ENCODE assay signal across 29 cellular contexts in genomic region chr4:177163532-177163931, GRCh38.
A peak's percentile ranks its signal among the peaks of the same experiment; 100 is the strongest.
DNase-seq lines count a peak whose midpoint lies in the region; ATAC-seq, FAIRE-seq and TF ChIP-seq lines count a peak whose summit lies in the region.
"Had no signal": no experiment of that assay in that cellular context is flagged by ENCODE, and none has a peak within 500 bp of the region (broad histone marks: within the 10 kb centered on the region; RNA-seq: fewer than 3 reads in every experiment).

No MANE protein-coding gene starts in this region.

- no peak overlapping the region for H3K9ac ChIP-seq in SK-N-SH
- no peak overlapping the region for H3K9ac ChIP-seq in HepG2 (ENCODE audit: insufficient read depth, low read depth, low read length)

- H3K27me3 ChIP-seq in SK-N-SH (ENCODE audit: insufficient read depth) = no peaks in the 10 kb centered on the region
- no peaks in the 10 kb centered on the region for H3K27me3 ChIP-seq in HepG2 (ENCODE audit: control insufficient read depth in 1 of 2, insufficient read depth in 2 of 2, low read length in 2 of 2)
- H3K27me3 ChIP-seq: esophagus muscularis mucosa, hepatocyte, transverse colon had no signal

- no peak for TF ChIP-seq POLR2A in HepG2 (IDR thresholded peaks at IDR 0.05; ENCODE audit: insufficient read depth in 1 of 2, low read depth in 2 of 2, low read length in 2 of 2)

- ATAC-seq in SK-N-SH treated with all-trans-retinoic acid at 6 μM for 48 hours = no peak
- ATAC-seq in HepG2 = no peak
- no peak for ATAC-seq in GM18873 (IDR thresholded peaks at IDR 0.05; ENCODE audit: low FRiP score, unreplicated experiment)
- ATAC-seq: activated T-cell treated with anti-CD3 and anti-CD28 coated beads, Interleukin-2, amount 50 U/mL, for 4 hours; lower lobe of right lung; naive thymus-derived CD8-positive, alpha-beta T cell; stimulated activated memory B cell treated with anti-CD40 and anti-IgM and Interleukin-4, amounts not matched to agents 10 μg/mL and 1 μg/mL and 100 μg/mL, for 72 hours had no signal

- no peaks in the 10 kb centered on the region for H3K36me3 ChIP-seq in SK-N-SH (replicated peaks in 1 of 2; ENCODE audit: control insufficient read depth in 1 of 2, insufficient read depth in 2 of 2, low read length in 1 of 2)
- H3K36me3 ChIP-seq in HepG2 (replicated peaks in 1 of 2; ENCODE audit: control insufficient read depth in 1 of 2, insufficient read depth in 2 of 2, low read length in 2 of 2) = no peaks in the 10 kb centered on the region
- H3K36me3 ChIP-seq: esophagus muscularis mucosa, lower lobe of right lung, prostate gland, transverse colon had no signal

- WGBS in SK-N-SH (ENCODE audit: low lambda C conversion rate) = 65% methylated on average over 4 of the region's 4 CpGs
- 19% methylated on average over 3 of the region's 4 CpGs for WGBS in HepG2 (ENCODE audit: low lambda C conversion rate)

- H3F3A ChIP-seq in SK-N-SH (replicated peaks; ENCODE audit: insufficient read depth) = no peaks in the 10 kb centered on the region

- DNase-seq in SK-N-SH = no peak
- peak; percentile 30 for DNase-seq in NCI-H526 treated with DMSO at 0.1 percent for 48 hours (lab: John Stamatoyannopoulos, UW)
- peak; percentile 10 for DNase-seq in fibroblast of gingiva (ENCODE audit: low read depth)
- DNase-seq in H4 (ENCODE audit: low spot score) = no peak
- no peak for DNase-seq in activated CD8-positive, alpha-beta memory T cell treated with anti-CD3 and anti-CD28 coated beads, Interleukin-2, amount 50 U/mL, for 48 hours
- no peak for DNase-seq in HepG2 (ENCODE audit: low spot score)
- DNase-seq: activated CD4-positive, alpha-beta T cell treated with anti-CD3 and anti-CD28 coated beads, Interleukin-2, amount 50 U/mL, for 1 hour; activated CD4-positive, CD25-positive, alpha-beta regulatory T cell; activated gamma-delta T cell; activated naive CD8-positive, alpha-beta T cell treated with anti-CD3 and anti-CD28 coated beads for 36 hours; activated T-cell treated with anti-CD3 and anti-CD28 coated beads, Interleukin-2, amount 50 U/mL, for 4 hours; aorta; COR-L47; dermis blood vessel endothelial cell; lower lobe of right lung; naive thymus-derived CD8-positive, alpha-beta T cell; NCI-H146; NCI-H226; transverse colon had no signal

- POLR2A ChIA-PET in SK-N-SH (lab: Yijun Ruan, JAX) (no interaction called here), HepG2 (lab: Yijun Ruan, JAX) (no interaction called here)

- no peaks in the 10 kb centered on the region for H3K9me2 ChIP-seq in SK-N-SH

- no peak for FAIRE-seq in HepG2 (lab: Jason Lieb, UNC)
- FAIRE-seq: H54 had no signal

- H3K4me2 ChIP-seq in SK-N-SH (no peak overlapping the region), HepG2 (ENCODE audit: low read depth, low read length) (no peak overlapping the region)
- H3K4me2 ChIP-seq: hepatocyte had no signal

- H3K27ac ChIP-seq in SK-N-SH (ENCODE audit: low read depth in 2 of 2, low read length in 1 of 2) = no peak overlapping the region
- no peak overlapping the region for H3K27ac ChIP-seq in HepG2 (ENCODE audit: extremely low read length, insufficient read depth, low read length)
- H3K27ac ChIP-seq: 22Rv1, C4-2B, esophagus muscularis mucosa, hepatocyte, HL-60, lower lobe of right lung, prostate gland, transverse colon had no signal

- intact Hi-C loops in HepG2 (cut with micrococcal nuclease; ENCODE audit: unreplicated experiment) = no loop called here

- TF ChIP-seq EP300 in SK-N-SH (IDR thresholded peaks at IDR 0.05; ENCODE audit: borderline replicate concordance in 1 of 2, low read depth in 1 of 2, low read length in 1 of 2) (no peak), HepG2 (IDR thresholded peaks at IDR 0.05; ENCODE audit: low read depth in 2 of 2, low read length in 2 of 2) (no peak), HepG2 (CRISPR knock-in tag; IDR thresholded peaks at IDR 0.05; ENCODE audit: borderline replicate concordance) (no peak)

- H3K79me2 ChIP-seq in SK-N-SH (ENCODE audit: insufficient read depth) (no peaks in the 10 kb centered on the region), HepG2 (ENCODE audit: insufficient read depth, low read length) (no peaks in the 10 kb centered on the region)
- H3K79me2 ChIP-seq: hepatocyte had no signal

- H4K20me1 ChIP-seq in SK-N-SH (ENCODE audit: insufficient read depth) (no peaks in the 10 kb centered on the region), HepG2 (ENCODE audit: insufficient read depth, low read length) (no peaks in the 10 kb centered on the region)

- BruUV-seq in HepG2 (replicated peaks; lab: Mats Ljungman, UMichigan) = no TSS peak

- no peaks in the 10 kb centered on the region for H3K4me1 ChIP-seq in SK-N-SH (ENCODE audit: control insufficient read depth in 1 of 2, insufficient read depth in 2 of 2, low read depth in 1 of 2, low read length in 1 of 2)
- no peaks in the 10 kb centered on the region for H3K4me1 ChIP-seq in HepG2 (ENCODE audit: insufficient read depth, low read length)
- H3K4me1 ChIP-seq: esophagus muscularis mucosa, lower lobe of right lung, prostate gland, transverse colon had no signal

- TF ChIP-seq RAD21 in SK-N-SH (IDR thresholded peaks at IDR 0.05; ENCODE audit: low read length) (no peak), HepG2 (CRISPR knock-in tag; IDR thresholded peaks at IDR 0.05) (no peak)

- TF ChIP-seq CTCF in SK-N-SH (IDR thresholded peaks at IDR 0.05) = no peak
- no peak for TF ChIP-seq CTCF in HepG2 (CRISPR knock-in tag; IDR thresholded peaks at IDR 0.05)

- in situ Hi-C loops in HepG2 (cut with HindIII; ENCODE audit: extremely low pct_ligation_motif_present, low pct_unique_long_range_greater_than_20kb) = no loop called here

- H3K9me3 ChIP-seq in SK-N-SH = no peaks in the 10 kb centered on the region
- H3K9me3 ChIP-seq in HepG2 (ENCODE audit: low read length) = peaks cover 6% of the 10 kb centered on the region; the same call in 1 of the 2 replicates
- H3K9me3 ChIP-seq: esophagus muscularis mucosa, lower lobe of right lung, prostate gland had no signal

- no peak overlapping the region for H3K4me3 ChIP-seq in SK-N-SH (ENCODE audit: low read depth in 2 of 2, low read length in 1 of 2)
- H3K4me3 ChIP-seq in HepG2 (replicated peaks in 1 of 3; ENCODE audit: insufficient read depth in 1 of 3, low read depth in 2 of 3, low read length in 3 of 3) = no peak overlapping the region
- H3K4me3 ChIP-seq: esophagus muscularis mucosa, hepatocyte, lower lobe of right lung, prostate gland, transverse colon had no signal

- H2AFZ ChIP-seq in SK-N-SH (ENCODE audit: low read depth) = no peak overlapping the region
- H2AFZ ChIP-seq in HepG2 (ENCODE audit: low read length) = no peak overlapping the region
- H2AFZ ChIP-seq: hepatocyte had no signal

- CTCF ChIA-PET in SK-N-SH (lab: Yijun Ruan, JAX) = no interaction called here
- CTCF ChIA-PET in HepG2 (lab: Yijun Ruan, JAX; ENCODE audit: low intra/inter-chr PET ratio, low total read pairs) = no interaction called here

TF ChIP-seq in SK-N-SH, 30 proteins besides CTCF, POLR2A, EP300 and RAD21 (continues in another document):
- TF ChIP-seq USF1 (IDR thresholded peaks at IDR 0.05; ENCODE audit: borderline replicate concordance, low read depth) (no peak), RXRA (IDR thresholded peaks at IDR 0.05; ENCODE audit: borderline replicate concordance, low read depth) (peak; percentile 12; the same call in 1 of the 2 replicates), MAX (IDR thresholded peaks at IDR 0.05; ENCODE audit: low read depth) (no peak), NFIC (IDR thresholded peaks at IDR 0.05; ENCODE audit: borderline replicate concordance) (no peak)

TF ChIP-seq in SK-N-SH treated with all-trans-retinoic acid at 6 μM for 48 hours, 23 proteins besides CTCF, POLR2A, EP300 and RAD21 (continues in another document):
- TF ChIP-seq PATZ1 (CRISPR knock-in tag; IDR thresholded peaks at IDR 0.05; ENCODE audit: borderline replicate concordance) = no peak

TF ChIP-seq in HepG2, 621 proteins besides CTCF, POLR2A, EP300 and RAD21 (continues in another document):
- TF ChIP-seq NCOA2 (CRISPR knock-in tag; IDR thresholded peaks at IDR 0.05) = no peak

Comparison
In these comparisons a context has a peak if more than half of its experiments do, and no peak if none do; other contexts are left out.
1. DNase-seq: peak in NCI-H526 treated with DMSO at 0.1 percent for 48 hours (single experiment) and fibroblast of gingiva (single experiment); none in SK-N-SH (single experiment), H4 (single experiment), activated CD8-positive, alpha-beta memory T cell treated with anti-CD3 and anti-CD28 coated beads, Interleukin-2, amount 50 U/mL, for 48 hours (single experiment) and HepG2 (single experiment).
2. Of the 25 proteins assayed by ChIP-seq in both HepG2 and SK-N-SH: peak only in HepG2: none; only in SK-N-SH: RXRA; in both: none; in neither: 24.